8 cellular contexts compared by ENCODE assay signal in the genomic region with DNA sequence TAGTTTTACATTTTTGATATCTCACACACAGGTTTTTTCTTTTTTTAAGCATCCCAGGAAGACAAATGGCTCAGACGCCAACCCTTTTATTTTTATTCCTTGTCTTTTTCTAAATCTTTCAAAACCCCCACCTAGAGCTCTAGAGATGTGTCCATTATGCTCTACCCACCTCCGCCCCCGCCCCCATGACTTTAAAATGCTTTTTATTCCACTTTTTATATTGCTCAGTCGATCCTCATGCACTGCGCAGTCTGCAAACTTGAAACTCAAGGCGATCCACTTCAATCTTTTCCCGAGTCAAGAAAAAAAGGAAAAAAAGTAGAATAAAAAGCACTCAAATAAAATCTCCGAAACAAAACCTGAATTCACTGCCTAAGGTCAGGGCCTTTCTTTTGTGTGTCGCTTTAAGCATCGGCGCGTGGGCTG. TPM values are rescaled to one million over a fixed set of nuclear protein-coding genes. Genes with fewer than 3 reads are reported as not detected.
A peak's percentile ranks its signal among the peaks of the same experiment; 100 is the strongest.
DNase-seq lines count a peak whose midpoint lies in the region; ATAC-seq lines count a peak whose summit lies in the region.

No MANE protein-coding gene starts in this region.

- no peaks in the 10 kb centered on the region for H3K9me3 Mint-ChIP-seq in T-cell

- peaks cover 40% of the 10 kb centered on the region for H3K4me1 ChIP-seq in skeletal muscle satellite cell (ENCODE audit: control insufficient read depth, insufficient read depth, low read length)

- H3K27ac Mint-ChIP-seq in T-cell = peak overlapping the region; percentile 99 to 100

- no peaks in the 10 kb centered on the region for H3K36me3 ChIP-seq in skeletal muscle satellite cell (ENCODE audit: insufficient read depth, low read length)

- peak in 3 of 4 experiments; percentile 0 to 2 (median 1) for ATAC-seq in T-cell (replicated peaks in 1 of 4)
- ATAC-seq in Right ventricle myocardium superior (ENCODE audit: poor library complexity) = peak; percentile 0
- no peak for ATAC-seq in HG03442 (IDR thresholded peaks at IDR 0.05; ENCODE audit: unreplicated experiment)

- peak overlapping the region; percentile 88 for H3K4me3 ChIP-seq in skeletal muscle satellite cell (ENCODE audit: low read length)

- peak; percentile 48 for DNase-seq in NCI-H146 (lab: John Stamatoyannopoulos, UW)
- DNase-seq in NCI-H146 treated with DMSO at 0.1 percent for 48 hours (lab: John Stamatoyannopoulos, UW; ENCODE audit: unreplicated experiment) = no peak
- DNase-seq in T-cell = peak in 2 of 34 experiments; percentile 12 to 21
- no peak for DNase-seq in Right ventricle myocardium superior
- no peak for DNase-seq in ecto neural progenitor cell (ENCODE audit: low spot score)
- DNase-seq in SKM-1 treated with dmso at 0.1 percent for 144 hours (lab: John Stamatoyannopoulos, UW; ENCODE audit: unreplicated experiment) = no peak

- peak overlapping the region; percentile 94 to 98 (median 96) for H3K4me3 Mint-ChIP-seq in T-cell

- H3K9me3 ChIP-seq in skeletal muscle satellite cell (replicated peaks; ENCODE audit: low read length) = no peaks in the 10 kb centered on the region

- CTCF ChIA-PET in T-cell (lab: Charles Lee) = interaction anchor here (0.5 to 1.3 kb wide), 10 partner anchors 29 to 158 kb away, joined by 3 to 38 read pairs (median 5); a partner anchor contains a TSS

- H3K9ac ChIP-seq in skeletal muscle satellite cell (ENCODE audit: low read depth, low read length) = peak overlapping the region; percentile 92

- H3K4me1 Mint-ChIP-seq in T-cell = peaks cover 45 to 68% (median 50%) of the 10 kb centered on the region in 3 donors

- no peaks in the 10 kb centered on the region for H3K27me3 ChIP-seq in skeletal muscle satellite cell (ENCODE audit: control insufficient read depth, insufficient read depth, low read length)

- intact Hi-C loops in Right ventricle myocardium superior (cut with DNase I) = loop anchor here (2.0 kb wide), 2 partner anchors 44 to 68 kb away; a partner anchor contains a TSS

- H3K4me2 ChIP-seq in skeletal muscle satellite cell (ENCODE audit: low read length) = peak overlapping the region; percentile 88

- POLR2A ChIA-PET in T-cell (lab: Charles Lee) = interaction anchor here in 1 of 2 donors (1.1 to 2.1 kb wide), 2 partner anchors 45 to 60 kb away, joined by 3 to 29 read pairs; a partner anchor contains a TSS

- no peaks in the 10 kb centered on the region for H3K36me3 Mint-ChIP-seq in T-cell

- H3K27me3 Mint-ChIP-seq in T-cell = no peaks in the 10 kb centered on the region

RNA-seq across cellular contexts. Expression of a gene that starts 0.4 kb away (rescaled TPM):
- total RNA-seq in T-cell = 100 to 1,000 TPM in 3 of 5 donors, 10 to 100 TPM in 2; 62.2 to 131 (median 115) TPM
- total RNA-seq in Right ventricle myocardium superior = 60.0 TPM
- total RNA-seq in skeletal muscle satellite cell (2012; rRNA removed) = 36.8 and 37.4 TPM in 2 replicates

RNA-seq across cellular contexts. Expression of a gene that starts 44.6 kb away (rescaled TPM):
- total RNA-seq in T-cell (under 1 TPM; 0.41 to 0.88 (median 0.84) TPM), Right ventricle myocardium superior (0.54 TPM)
- total RNA-seq in skeletal muscle satellite cell (2012; rRNA removed) = 26.9 and 27.4 TPM in 2 replicates

RNA-seq across cellular contexts. Expression of a gene that starts 45.2 kb away (rescaled TPM):
- 10 to 100 TPM; 18.9 to 29.9 (median 29.3) TPM for total RNA-seq in T-cell
- total RNA-seq in Right ventricle myocardium superior = 12.9 TPM
- 4.4 and 5.8 TPM in 2 replicates for total RNA-seq in skeletal muscle satellite cell (2012; rRNA removed)
